In genomic region chr3:115784739-115785571, GRCh38 we compare ENCODE assay signal across 8 cellular contexts.
DNase-seq lines count a peak whose midpoint lies in the region; ATAC-seq and TF ChIP-seq lines count a peak whose summit lies in the region.

No MANE protein-coding gene starts in this region.

- peak overlapping the region; percentile 97 for H3K27ac ChIP-seq in CD4-positive, CD25-positive, alpha-beta regulatory T cell (ENCODE audit: insufficient read depth, low read length, poor library complexity, severe bottlenecking)
- H3K27ac ChIP-seq in hepatocyte: peak overlapping the region; percentile 98

- peaks cover 0 to 17% (median 11%) of the 10 kb centered on the region in 4 donors for H3K4me1 Mint-ChIP-seq in CD4-positive, CD25-positive, alpha-beta regulatory T cell
- peaks cover 22% of the 10 kb centered on the region for H3K4me1 Mint-ChIP-seq in activated naive CD8-positive, alpha-beta T cell treated with anti-CD3 and anti-CD28 coated beads for 36 hours

- H3K9me3 Mint-ChIP-seq in CD4-positive, CD25-positive, alpha-beta regulatory T cell: no peaks in the 10 kb centered on the region
- H3K9me3 Mint-ChIP-seq in activated naive CD8-positive, alpha-beta T cell treated with anti-CD3 and anti-CD28 coated beads for 36 hours: no peaks in the 10 kb centered on the region

- H3K27me3 ChIP-seq in CD4-positive, CD25-positive, alpha-beta regulatory T cell (ENCODE audit: control insufficient read depth, insufficient read depth, low read length): peaks cover 6% of the 10 kb centered on the region
- H3K27me3 ChIP-seq in hepatocyte (no peaks in the 10 kb centered on the region), skeletal muscle satellite cell (ENCODE audit: control insufficient read depth, insufficient read depth, low read length) (no peaks in the 10 kb centered on the region)

- H3K27me3 Mint-ChIP-seq in CD4-positive, CD25-positive, alpha-beta regulatory T cell: peaks cover 12% of the 10 kb centered on the region
- H3K27me3 Mint-ChIP-seq in activated naive CD8-positive, alpha-beta T cell treated with anti-CD3 and anti-CD28 coated beads for 36 hours: no peaks in the 10 kb centered on the region

- peak overlapping the region; percentile 39 for H2AFZ ChIP-seq in hepatocyte

- H3K27ac Mint-ChIP-seq in CD4-positive, CD25-positive, alpha-beta regulatory T cell: peak overlapping the region; percentile 93 to 98 (median 94)
- H3K27ac Mint-ChIP-seq in activated naive CD8-positive, alpha-beta T cell treated with anti-CD3 and anti-CD28 coated beads for 36 hours: peak overlapping the region; percentile 94

- H3K9me2 ChIP-seq in hepatocyte (replicated peaks; ENCODE audit: insufficient read depth): no peaks in the 10 kb centered on the region

- 11% methylated on average over 10 of the region's 11 CpGs for WGBS in hepatocyte (ENCODE audit: low lambda C conversion rate, missing lambda C conversion rate)

- peak overlapping the region; percentile 88 for H3K4me3 ChIP-seq in CD4-positive, CD25-positive, alpha-beta regulatory T cell (ENCODE audit: low read depth, low read length)
- H3K4me3 ChIP-seq in hepatocyte (peak overlapping the region; percentile 9), skeletal muscle satellite cell (ENCODE audit: low read length) (peak overlapping the region; percentile 77)

- H4K20me1 ChIP-seq in hepatocyte (ENCODE audit: insufficient read depth, poor library complexity, severe bottlenecking): no peaks in the 10 kb centered on the region

- no peaks in the 10 kb centered on the region for H3K79me2 ChIP-seq in hepatocyte

- ATAC-seq in CD4-positive, CD25-positive, alpha-beta regulatory T cell (ENCODE audit: low read depth in 2 of 2): no peak
- peak; percentile 2 for ATAC-seq in HG03571 (IDR thresholded peaks at IDR 0.05; ENCODE audit: unreplicated experiment)
- ATAC-seq in HG03460 (IDR thresholded peaks at IDR 0.05; ENCODE audit: unreplicated experiment): no peak
- ATAC-seq in GM21723 (IDR thresholded peaks at IDR 0.05; ENCODE audit: unreplicated experiment): no peak

- no peaks in the 10 kb centered on the region for H3K36me3 ChIP-seq in CD4-positive, CD25-positive, alpha-beta regulatory T cell (ENCODE audit: control insufficient read depth, insufficient read depth, low read length)
- H3K36me3 ChIP-seq in hepatocyte (replicated peaks; ENCODE audit: insufficient read depth, low read depth): no peaks in the 10 kb centered on the region
- H3K36me3 ChIP-seq in skeletal muscle satellite cell (ENCODE audit: insufficient read depth, low read length): no peaks in the 10 kb centered on the region

- peak overlapping the region; percentile 85 to 96 (median 90) for H3K4me3 Mint-ChIP-seq in CD4-positive, CD25-positive, alpha-beta regulatory T cell
- H3K4me3 Mint-ChIP-seq in activated naive CD8-positive, alpha-beta T cell treated with anti-CD3 and anti-CD28 coated beads for 36 hours: peak overlapping the region; percentile 79

- no peaks in the 10 kb centered on the region for H3K9me3 ChIP-seq in CD4-positive, CD25-positive, alpha-beta regulatory T cell (ENCODE audit: control insufficient read depth in 2 of 2, low read length in 2 of 2)
- H3K9me3 ChIP-seq in hepatocyte (ENCODE audit: low read depth) (no peaks in the 10 kb centered on the region), skeletal muscle satellite cell (replicated peaks; ENCODE audit: low read length) (no peaks in the 10 kb centered on the region)

- no peak for TF ChIP-seq CTCF in hepatocyte (IDR thresholded peaks at IDR 0.05; ENCODE audit: poor library complexity)

- peak overlapping the region; percentile 89 for H3K9ac ChIP-seq in skeletal muscle satellite cell (ENCODE audit: low read depth, low read length)

- H3K4me2 ChIP-seq in hepatocyte (peak overlapping the region; percentile 89), skeletal muscle satellite cell (ENCODE audit: low read length) (peak overlapping the region; percentile 88)

- no peaks in the 10 kb centered on the region for H3K36me3 Mint-ChIP-seq in CD4-positive, CD25-positive, alpha-beta regulatory T cell
- no peaks in the 10 kb centered on the region for H3K36me3 Mint-ChIP-seq in activated naive CD8-positive, alpha-beta T cell treated with anti-CD3 and anti-CD28 coated beads for 36 hours

- peak in 1 of 3 donors; percentile 11 for DNase-seq in CD4-positive, CD25-positive, alpha-beta regulatory T cell
- no peak for DNase-seq in activated naive CD8-positive, alpha-beta T cell treated with anti-CD3 and anti-CD28 coated beads for 36 hours
- DNase-seq in hepatocyte (ENCODE audit: low spot score): peak; percentile 32
- DNase-seq in NCI-H446 (lab: John Stamatoyannopoulos, UW): no peak

- peaks cover 5% of the 10 kb centered on the region for H3K4me1 ChIP-seq in CD4-positive, CD25-positive, alpha-beta regulatory T cell (ENCODE audit: control insufficient read depth, insufficient read depth, low read length, poor library complexity, severe bottlenecking)
- peaks cover 3% of the 10 kb centered on the region for H3K4me1 ChIP-seq in hepatocyte (ENCODE audit: insufficient read depth)
- H3K4me1 ChIP-seq in skeletal muscle satellite cell (ENCODE audit: control insufficient read depth, insufficient read depth, low read length): peaks cover 38% of the 10 kb centered on the region

Comparison
In these comparisons a context has a peak if more than half of its experiments do, and no peak if none do; other contexts are left out.
1. H3K4me3 ChIP-seq: peak in every context shown above with its lines; median percentile 88 in CD4-positive, CD25-positive, alpha-beta regulatory T cell; 77 in skeletal muscle satellite cell; 9 in hepatocyte.